In genomic region chr18:3816601-3817363, GRCh38 we compare ENCODE assay signal across 8 cellular contexts.
DNase-seq lines count a peak whose midpoint lies in the region; FAIRE-seq and TF ChIP-seq lines count a peak whose summit lies in the region.

No MANE protein-coding gene starts in this region.

- H3K9me3 Mint-ChIP-seq in HFFc6 (no peaks in the 10 kb centered on the region), astrocyte (ENCODE audit: unreplicated experiment) (no peaks in the 10 kb centered on the region)

- H3K27me3 ChIP-seq in ACC112 (ENCODE audit: insufficient read depth, low read length) (no peaks in the 10 kb centered on the region), astrocyte (ENCODE audit: insufficient read depth, low read length) (no peaks in the 10 kb centered on the region)

- intact Hi-C loops in kidney (cut with DNase I), result no loop called here

- DNase-seq in HFFc6, result peak; percentile 95
- peak; percentile 97 for DNase-seq in astrocyte (ENCODE audit: low read depth)
- no peak for DNase-seq in kidney
- DNase-seq in SKM-1 treated with dmso at 0.1 percent for 144 hours (lab: John Stamatoyannopoulos, UW; ENCODE audit: unreplicated experiment), result no peak
- no peak for DNase-seq in cerebellar cortex (ENCODE audit: low spot score)
- DNase-seq in GM10248 (ENCODE audit: extremely low spot score), result no peak
- no peak for DNase-seq in NCI-H510A (lab: John Stamatoyannopoulos, UW)

- H3K36me3 Mint-ChIP-seq in HFFc6 (ENCODE audit: low read depth) (no peaks in the 10 kb centered on the region), astrocyte (ENCODE audit: low read depth, unreplicated experiment) (no peaks in the 10 kb centered on the region)

- no peaks in the 10 kb centered on the region for H3K9me3 ChIP-seq in astrocyte (ENCODE audit: insufficient read depth, low read depth, low read length)
- H3K9me3 ChIP-seq in kidney (ENCODE audit: control insufficient read depth in 1 of 2, low read length in 2 of 2), result no peaks in the 10 kb centered on the region

- H3K27me3 Mint-ChIP-seq in HFFc6 (ENCODE audit: insufficient read depth) (no peaks in the 10 kb centered on the region; the same call in 1 of the 2 replicates), astrocyte (ENCODE audit: low read depth, unreplicated experiment) (no peaks in the 10 kb centered on the region)

- no peak overlapping the region for H2AFZ ChIP-seq in ACC112 (ENCODE audit: low read length, unreplicated experiment)
- no peak overlapping the region for H2AFZ ChIP-seq in astrocyte (ENCODE audit: low read depth, low read length)

- CTCF ChIA-PET in GM10248 (lab: Yijun Ruan, JAX), result interaction anchor here (1.0 kb wide), 1 partner anchor 29 kb away, joined by 3 read pairs; no protein-coding TSS in a partner anchor

- no peaks in the 10 kb centered on the region for H4K20me1 ChIP-seq in astrocyte (ENCODE audit: insufficient read depth, low read length)

- H3K27ac ChIP-seq in ACC112 (ENCODE audit: low read depth, low read length) (peak overlapping the region; percentile 88), astrocyte (ENCODE audit: low read depth, low read length) (peak overlapping the region; percentile 50), kidney (ENCODE audit: low read depth in 2 of 2, low read length in 2 of 2) (peak overlapping the region; percentile 25 to 29)

- POLR2A ChIA-PET in GM10248 (lab: Yijun Ruan, JAX), result no interaction called here

- H3K4me3 Mint-ChIP-seq in HFFc6 (peak overlapping the region; percentile 45; the same call in 1 of the 2 replicates), astrocyte (ENCODE audit: unreplicated experiment) (no peak overlapping the region)

- H3K27ac Mint-ChIP-seq in HFFc6 (peak overlapping the region; percentile 85), astrocyte (ENCODE audit: unreplicated experiment) (peak overlapping the region; percentile 90)

- H3K4me1 Mint-ChIP-seq in HFFc6 (ENCODE audit: low read depth), result peaks cover 37% of the 10 kb centered on the region
- peaks cover 12% of the 10 kb centered on the region for H3K4me1 Mint-ChIP-seq in astrocyte (ENCODE audit: low read depth, unreplicated experiment)

- H3K4me3 ChIP-seq in ACC112 (ENCODE audit: low read depth, low read length), result no peak overlapping the region
- no peak overlapping the region for H3K4me3 ChIP-seq in astrocyte (ENCODE audit: insufficient read depth, low read depth, low read length)
- no peak overlapping the region for H3K4me3 ChIP-seq in kidney (ENCODE audit: low read length in 2 of 2)

- H3K4me1 ChIP-seq in ACC112 (ENCODE audit: control insufficient read depth, insufficient read depth, low read length, unreplicated experiment), result peaks cover 30% of the 10 kb centered on the region
- H3K4me1 ChIP-seq in astrocyte (ENCODE audit: insufficient read depth, low read length), result peaks cover 18% of the 10 kb centered on the region
- H3K4me1 ChIP-seq in kidney (ENCODE audit: control insufficient read depth in 1 of 2, insufficient read depth in 1 of 2, low read depth in 1 of 2, low read length in 2 of 2), result no peaks in the 10 kb centered on the region

- peak overlapping the region; percentile 14 for H3K4me2 ChIP-seq in astrocyte (ENCODE audit: low read length)

- TF ChIP-seq CTCF in HFFc6 (IDR thresholded peaks at IDR 0.05), result no peak
- TF ChIP-seq CTCF in astrocyte (IDR thresholded peaks at IDR 0.05; ENCODE audit: insufficient read depth, low read depth, low read length), result no peak
- no peak for TF ChIP-seq CTCF in kidney (IDR thresholded peaks at IDR 0.05; ENCODE audit: borderline replicate concordance, extremely low read depth, insufficient read depth)
- no peak for TF ChIP-seq CTCF in GM10248 (IDR thresholded peaks at IDR 0.05; ENCODE audit: control extremely low read depth, extremely low read depth, low read depth, missing control alignments)

- H3K36me3 ChIP-seq in ACC112 (ENCODE audit: insufficient read depth, low read length) (no peaks in the 10 kb centered on the region), astrocyte (ENCODE audit: insufficient read depth, low read length) (no peaks in the 10 kb centered on the region), kidney (ENCODE audit: control insufficient read depth in 1 of 2, insufficient read depth in 2 of 2, low read length in 2 of 2) (no peaks in the 10 kb centered on the region)

- H3K9ac ChIP-seq in astrocyte (ENCODE audit: low read length) (peak overlapping the region; percentile 24), kidney (ENCODE audit: low read length in 2 of 2) (no peak overlapping the region)

- FAIRE-seq in astrocyte (lab: Jason Lieb, UNC) (peak; percentile 81), kidney (lab: Jason Lieb, UNC) (peak; percentile 76)

- no peaks in the 10 kb centered on the region for H3K79me2 ChIP-seq in ACC112 (ENCODE audit: control insufficient read depth, insufficient read depth, low read length, unreplicated experiment)
- no peaks in the 10 kb centered on the region for H3K79me2 ChIP-seq in astrocyte (ENCODE audit: insufficient read depth, low read length)

Comparison
In these comparisons a context has a peak if more than half of its experiments do, and no peak if none do; other contexts are left out.
1. H3K27ac ChIP-seq: peak in every context shown above with its lines; median percentile 88 in ACC112; 50 in astrocyte; 27 in kidney.
2. DNase-seq: peak in HFFc6 (single experiment) and astrocyte (single experiment); none in kidney (single experiment), SKM-1 treated with dmso at 0.1 percent for 144 hours (single experiment), cerebellar cortex (single experiment), GM10248 (single experiment) and NCI-H510A (single experiment).